Comparison of ENCODE assay signal across 8 cellular contexts in genomic region chr12:94100254-94100653, GRCh38. TPM values are rescaled to one million over a fixed set of nuclear protein-coding genes. Genes with fewer than 3 reads are reported as not detected.
DNase-seq lines count a peak whose midpoint lies in the region; ATAC-seq and TF ChIP-seq lines count a peak whose summit lies in the region.

No MANE protein-coding gene starts in this region.

- H3K36me3 ChIP-seq in HEK293 (ENCODE audit: control insufficient read depth in 2 of 2, insufficient read depth in 1 of 2, low read length in 2 of 2) = no peaks in the 10 kb centered on the region

- H3K4me3 ChIP-seq in HEK293 (ENCODE audit: low read depth, low read length) = no peak overlapping the region

- H3K4me1 ChIP-seq in HEK293 (ENCODE audit: control insufficient read depth, insufficient read depth, low read length) = no peaks in the 10 kb centered on the region

- ATAC-seq in GM21360 (IDR thresholded peaks at IDR 0.05; ENCODE audit: unreplicated experiment) = no peak

- H3K9me3 ChIP-seq in HEK293 (ENCODE audit: control insufficient read depth, insufficient read depth, low read depth, low read length) = no peaks in the 10 kb centered on the region

- peak; percentile 87 for DNase-seq in A172 (ENCODE audit: low spot score)
- DNase-seq in activated CD4-positive, CD25-positive, alpha-beta regulatory T cell treated with anti-CD3 and anti-CD28 coated beads, Interleukin-2, amount 50 U/mL, for 72 hours = peak; percentile 41
- DNase-seq in glomerular visceral epithelial cell (ENCODE audit: extremely low spot score) = peak; percentile 44
- DNase-seq in activated gamma-delta T cell treated with Interleukin-2 at 50 U/mL for 16 hours = no peak
- DNase-seq in iPS-NIHi7 (ENCODE audit: extremely low spot score) = no peak
- DNase-seq in NCI-H1930 (lab: John Stamatoyannopoulos, UW) = no peak

- CTCF ChIA-PET in HEK293 (lab: Yijun Ruan, JAX) = interaction anchor here (0.9 to 6.1 kb wide), 22 partner anchors 9 to 1314 kb away, joined by 3 to 127 read pairs (median 6); no protein-coding TSS in a partner anchor

- TF ChIP-seq CTCF in HEK293 (tag by site-specific recombination; IDR thresholded peaks at IDR 0.05) = no peak

- H3K27ac ChIP-seq in HEK293 (ENCODE audit: extremely low read depth, low read depth, low read length) = no peak overlapping the region

- POLR2A ChIA-PET in HEK293 (lab: Yijun Ruan, JAX) = interaction anchor here (1.0 kb wide), 1 partner anchor 531 kb away, joined by 4 read pairs; no protein-coding TSS in a partner anchor

TF ChIP-seq in HEK293, 187 proteins besides CTCF, POLR2A, EP300 and RAD21:
- TF ChIP-seq ZNF555 (tag by site-specific recombination; conservative IDR thresholded peaks at IDR 0.05) = no peak
- TF ChIP-seq ZFHX2 (tag by site-specific recombination; conservative IDR thresholded peaks at IDR 0.05) = 0 out of 2 replicates have a peak, but pooled peaks have one; percentile 17
- TF ChIP-seq ZNF26 (tag by site-specific recombination; IDR thresholded peaks at IDR 0.05) = peak; percentile 29; the same call in 1 of the 2 replicates
- TF ChIP-seq ZNF248 (tag by site-specific recombination; IDR thresholded peaks at IDR 0.05) = no peak

RNA-seq across cellular contexts. Expression of gene PLXNC1, which starts 48.1 kb away (rescaled TPM):
- total RNA-seq in A172 (2014; rRNA removed; shearing (Covaris generic)) = 0.07 and 0.29 TPM in 2 replicates

Comparison
In these comparisons a context has a peak if more than half of its experiments do, and no peak if none do; other contexts are left out.
1. DNase-seq: peak in A172 (single experiment), activated CD4-positive, CD25-positive, alpha-beta regulatory T cell treated with anti-CD3 and anti-CD28 coated beads, Interleukin-2, amount 50 U/mL, for 72 hours (single experiment) and glomerular visceral epithelial cell (single experiment); none in activated gamma-delta T cell treated with Interleukin-2 at 50 U/mL for 16 hours (single experiment), iPS-NIHi7 (single experiment) and NCI-H1930 (0 of 2).